19 cellular contexts compared by ENCODE assay signal in the genomic region with DNA sequence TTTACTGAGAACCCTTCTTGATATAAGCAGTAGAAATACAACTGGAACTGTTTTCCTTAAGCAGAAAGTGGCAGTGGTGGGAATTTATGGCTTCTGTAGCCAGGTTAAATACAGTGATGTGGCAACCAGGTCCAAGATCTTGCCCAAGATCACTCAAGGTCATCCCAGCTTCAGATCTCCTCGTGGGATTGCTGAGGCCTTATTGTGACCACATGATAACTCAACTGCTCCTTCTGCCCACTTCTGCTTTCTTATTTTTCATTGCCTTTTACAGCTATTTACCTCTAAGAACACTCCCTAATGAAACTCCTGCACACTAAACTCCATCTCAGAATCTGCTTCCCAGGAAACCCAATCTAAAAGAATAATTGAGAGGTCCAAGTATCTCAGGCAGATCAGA. TPM values are rescaled to one million over a fixed set of nuclear protein-coding genes. Genes with fewer than 3 reads are reported as not detected.
DNase-seq lines count a peak whose midpoint lies in the region; ATAC-seq and TF ChIP-seq lines count a peak whose summit lies in the region.
"Had no signal": no experiment of that assay in that cellular context is flagged by ENCODE, and none has a peak within 500 bp of the region (broad histone marks: within the 10 kb centered on the region; RNA-seq: fewer than 3 reads in every experiment).

No MANE protein-coding gene starts in this region.

- H3K9me3 Mint-ChIP-seq in CD14-positive monocyte (peaks cover 0 to 9% (median 2%) of the 10 kb centered on the region in 7 donors), naive B cell (peaks cover 0 to 4% (median 0%) of the 10 kb centered on the region in 7 donors)

- H3K9me3 ChIP-seq in right lobe of liver: no peaks in the 10 kb centered on the region
- H3K9me3 ChIP-seq: A549, HAP-1 had no signal

- H3K27ac Mint-ChIP-seq in CD14-positive monocyte (peak overlapping the region in 4 of 7 donors; percentile 8 to 63 (median 44)), naive B cell (peak overlapping the region in 3 of 6 donors; percentile 0 to 59 (median 41))

- DNase-seq in CD14-positive monocyte (ENCODE audit: low spot score) (no peak), MV-4-11 (lab: John Stamatoyannopoulos, UW) (peak; percentile 71), SKM-1 (lab: John Stamatoyannopoulos, UW; ENCODE audit: unreplicated experiment) (peak; percentile 11), naive B cell (no peak), omental fat pad (ENCODE audit: low spot score) (no peak), left colon (no peak), right lobe of liver (no peak)
- DNase-seq: COR-L47, IMR-90, NCI-H1092, NCI-H146, NCI-H2081, NCI-H510A, NCI-H82, SHP77 treated with DMSO at 0.1 percent for 48 hours, SW 1271 had no signal

- intact Hi-C loops in CD14-positive monocyte (cut with micrococcal nuclease): no loop called here
- intact Hi-C loops in left colon (cut with DNase I, micrococcal nuclease): no loop called here
- intact Hi-C loops in right lobe of liver (cut with DNase I): no loop called here

- ATAC-seq in naive B cell (ENCODE audit: low read depth in 2 of 2) (no peak), omental fat pad (ENCODE audit: low FRiP score) (no peak), left colon (no peak), right lobe of liver (no peak)
- ATAC-seq: A549 had no signal

- WGBS in right lobe of liver (ENCODE audit: insufficient coverage, low coverage, low lambda C conversion rate, missing lambda C conversion rate): 25% methylated on average over 1 of the region's 1 CpG

- no peak overlapping the region for H3K4me3 ChIP-seq in right lobe of liver
- H3K4me3 ChIP-seq: A549, HAP-1 had no signal

- no peak overlapping the region for H3K27ac ChIP-seq in right lobe of liver
- H3K27ac ChIP-seq: A549 had no signal

- no peaks in the 10 kb centered on the region for H3K36me3 ChIP-seq in right lobe of liver
- H3K36me3 ChIP-seq: HAP-1 had no signal

- no peak overlapping the region for H3K4me3 Mint-ChIP-seq in CD14-positive monocyte
- H3K4me3 Mint-ChIP-seq in naive B cell: peak overlapping the region in 5 of 8 donors; percentile 0 to 47 (median 19)

- H3K27me3 ChIP-seq in right lobe of liver: peaks cover 0 to 7% of the 10 kb centered on the region in 2 donors

- TF ChIP-seq POLR2A in right lobe of liver (IDR thresholded peaks at IDR 0.05): no peak

- H3K36me3 Mint-ChIP-seq in CD14-positive monocyte (no peaks in the 10 kb centered on the region), naive B cell (no peaks in the 10 kb centered on the region)

- H3K27me3 Mint-ChIP-seq in CD14-positive monocyte (ENCODE audit: low read depth in 3 of 3) (peaks cover 0 to 2% (median 0%) of the 10 kb centered on the region in 3 donors), naive B cell (no peaks in the 10 kb centered on the region)

- peaks cover 30% of the 10 kb centered on the region for H3K4me1 Mint-ChIP-seq in CD14-positive monocyte
- H3K4me1 Mint-ChIP-seq in naive B cell: peaks cover 35 to 41% (median 37%) of the 10 kb centered on the region in 3 donors

- no peaks in the 10 kb centered on the region for H3K4me1 ChIP-seq in right lobe of liver
- H3K4me1 ChIP-seq: A549, HAP-1 had no signal

- TF ChIP-seq CTCF in CD14-positive monocyte (IDR thresholded peaks at IDR 0.05) (no peak), omental fat pad (IDR thresholded peaks at IDR 0.05) (no peak), right lobe of liver (IDR thresholded peaks at IDR 0.05) (no peak)

RNA-seq across cellular contexts. Expression of a gene that starts 12.4 kb away (rescaled TPM):
- polyA plus RNA-seq in CD14-positive monocyte (100 to 1,000 TPM; 842 to 851 TPM), naive B cell (ENCODE audit: low read depth in 6 of 6) (100 to 1,000 TPM in 5 of 6 donors, 10 to 100 TPM in 1; 81.2 to 182 (median 161) TPM)
- total RNA-seq in omental fat pad (10 to 100 TPM; 47.3 to 71.9 (median 51.7) TPM), left colon (10 to 100 TPM in 1 of 2 donors, 1 to 10 TPM in 1; 8.8 to 23.5 TPM), right lobe of liver (10 to 100 TPM in 3 of 6 experiments, 1 to 10 TPM in 3; 5.7 to 39.4 (median 10.0) TPM)
- total RNA-seq: IMR-90, RPMI7951 had no signal
- polyA plus RNA-seq: IMR-90 had no signal

Comparison
In these comparisons a context has a peak if more than half of its experiments do, and no peak if none do; other contexts are left out.
1. DNase-seq: peak in MV-4-11 (single experiment) and SKM-1 (single experiment); none in CD14-positive monocyte (single experiment), naive B cell (single experiment), omental fat pad (single experiment), left colon (0 of 2) and right lobe of liver (0 of 3).
2. H3K4me3 Mint-ChIP-seq: peak in naive B cell (5 of 8); none in CD14-positive monocyte (0 of 2).